ENCODE assay signal across 1 cellular context in the genomic region with DNA sequence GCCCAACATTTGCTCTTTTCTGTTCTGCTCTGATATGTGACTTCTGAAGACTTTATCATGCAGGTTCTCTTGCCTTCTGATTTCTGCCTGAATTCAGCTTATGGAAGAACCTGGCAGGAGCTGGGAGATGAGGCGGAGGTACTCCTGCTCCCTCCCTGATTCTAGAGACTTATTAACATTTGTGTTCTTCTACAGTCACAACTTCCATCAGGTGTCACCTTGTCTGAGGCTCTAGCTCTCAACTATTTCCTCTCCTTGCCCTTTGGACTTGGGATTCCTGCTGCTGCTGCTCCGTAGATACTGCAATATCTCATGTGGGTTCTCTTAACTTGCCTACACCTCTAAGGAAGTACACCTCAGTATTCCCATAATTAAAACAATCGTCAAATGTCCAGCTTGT.
TF ChIP-seq lines count a peak whose summit lies in the region.

No MANE protein-coding gene starts in this region.

TF ChIP-seq in endothelial cell of umbilical vein, 7 proteins besides CTCF, POLR2A, EP300 and RAD21:
- TF ChIP-seq EZH2 (IDR thresholded peaks at IDR 0.05; ENCODE audit: borderline replicate concordance, low read depth, low read length, severe bottlenecking) (no peak), GATA2 (IDR thresholded peaks at IDR 0.05; ENCODE audit: insufficient read depth, insufficient read length, low read depth, low read length) (no peak), FOS (IDR thresholded peaks at IDR 0.05; ENCODE audit: borderline replicate concordance, insufficient read depth, low read length) (no peak), POLR2AphosphoS5 (IDR thresholded peaks at IDR 0.05; ENCODE audit: insufficient read depth, low read depth, low read length) (no peak), MYC (IDR thresholded peaks at IDR 0.05; ENCODE audit: low read depth, low read length) (no peak), JUN (IDR thresholded peaks at IDR 0.05; ENCODE audit: borderline replicate concordance, insufficient read depth, insufficient read length, low read depth) (no peak)
- TF ChIP-seq, protein P1, sequence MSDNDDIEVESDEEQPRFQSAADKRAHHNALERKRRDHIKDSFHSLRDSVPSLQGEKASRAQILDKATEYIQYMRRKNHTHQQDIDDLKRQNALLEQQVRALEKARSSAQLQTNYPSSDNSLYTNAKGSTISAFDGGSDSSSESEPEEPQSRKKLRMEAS (IDR thresholded peaks at IDR 0.05; ENCODE audit: insufficient read depth, insufficient read length) = no peak
